In the genomic region with DNA sequence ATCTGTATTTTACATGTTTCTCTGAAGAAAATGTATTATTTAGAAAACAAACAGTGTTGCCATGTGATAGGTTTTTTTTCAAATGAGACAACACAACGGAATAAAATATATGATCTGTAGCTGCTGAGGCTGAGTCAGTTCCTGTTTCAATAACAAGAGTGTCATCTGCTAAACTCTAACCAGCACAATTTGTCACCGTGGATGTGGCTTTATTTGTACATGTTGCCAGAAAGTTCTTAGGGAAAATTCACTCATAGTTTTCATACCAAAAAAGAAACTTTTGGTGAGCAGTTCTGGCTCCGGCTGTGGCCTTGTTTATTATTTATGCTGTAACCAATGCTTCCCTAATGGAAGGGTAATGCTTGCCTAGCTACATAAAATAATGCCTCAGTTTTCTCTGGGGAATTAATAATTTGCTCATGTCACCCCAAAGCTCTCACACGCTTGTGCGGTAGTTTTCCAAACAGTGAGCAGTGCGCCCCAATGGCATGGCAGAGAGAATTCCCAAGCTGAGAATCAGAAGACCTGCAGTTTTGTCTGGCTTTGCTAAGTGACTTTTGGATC, we compare ENCODE assay signal across 7 cellular contexts. TPM values are rescaled to one million over a fixed set of nuclear protein-coding genes. Genes with fewer than 3 reads are reported as not detected.
DNase-seq lines count a peak whose midpoint lies in the region; ATAC-seq, FAIRE-seq and TF ChIP-seq lines count a peak whose summit lies in the region.

No MANE protein-coding gene starts in this region.

- in situ Hi-C loops in K562 (cut with MboI): no loop called here

- TF ChIP-seq RAD21 in K562 (CRISPR knock-in tag; conservative IDR thresholded peaks at IDR 0.05 in 1 of 2, IDR thresholded peaks at IDR 0.05 in 1 of 2): no peak

- no peak for TF ChIP-seq POLR2A in K562 (conservative IDR thresholded peaks at IDR 0.05)

- POLR2A ChIA-PET in K562 (lab: Yijun Ruan, JAX): interaction anchor here (0.6 to 3.7 kb wide), 4 partner anchors 11 to 30 kb away, joined by 3 to 33 read pairs (median 4); a partner anchor contains a TSS

- H3K27me3 ChIP-seq in K562 (ENCODE audit: control insufficient read depth in 2 of 2, insufficient read depth in 2 of 2, low read length in 2 of 2) (no peaks in the 10 kb centered on the region; a peak in 1 of 5 replicates), aorta (ENCODE audit: control insufficient read depth in 1 of 2, insufficient read depth in 2 of 2, low read length in 1 of 2) (no peaks in the 10 kb centered on the region)

- 8% methylated on average over 6 of the region's 6 CpGs for WGBS in K562 (ENCODE audit: insufficient coverage, low coverage, missing lambda C conversion rate)
- 36 to 42% methylated on average over 6 of the region's 6 CpGs for WGBS in aorta, 2 donors

- intact Hi-C loops in K562 (cut with micrococcal nuclease) (loop anchor here (2.0 kb wide), 1 partner anchor 121 kb away; no protein-coding TSS in a partner anchor), aorta (cut with DNase I) (no loop called here)

- H3K9me3 ChIP-seq in K562 (replicated peaks; ENCODE audit: control insufficient read depth, insufficient read depth, low read depth, low read length): no peaks in the 10 kb centered on the region
- H3K9me3 ChIP-seq in aorta (ENCODE audit: control insufficient read depth, low read length): no peaks in the 10 kb centered on the region

- peak overlapping the region; percentile 34 to 83; a peak in 3 of 4 replicates for H3K9ac ChIP-seq in K562 (ENCODE audit: insufficient read depth in 1 of 2, low read depth in 2 of 2, low read length in 2 of 2)

- H3K9me1 ChIP-seq in K562 (ENCODE audit: control insufficient read depth, insufficient read depth, low read length): peaks cover 6% of the 10 kb centered on the region

- peak overlapping the region; percentile 95 for H3K27ac ChIP-seq in K562 (ENCODE audit: extremely low read depth, low read depth, low read length)
- H3K27ac ChIP-seq in aorta (ENCODE audit: low read depth in 1 of 2, low read length in 2 of 2): peak overlapping the region; percentile 53 to 90

- no peak for FAIRE-seq in K562 (lab: Jason Lieb, UNC)

- H2AFZ ChIP-seq in K562 (ENCODE audit: low read depth, low read length): peak overlapping the region; percentile 94

- H3K4me1 ChIP-seq in K562 (replicated peaks in 1 of 2; ENCODE audit: control insufficient read depth in 2 of 2, insufficient read depth in 2 of 2, low read length in 2 of 2) (peaks cover 49 to 74% of the 10 kb centered on the region in 2 experiments), aorta (ENCODE audit: control insufficient read depth in 1 of 2, insufficient read depth in 2 of 2, low read length in 2 of 2) (peaks cover 2 to 4% of the 10 kb centered on the region in 2 donors)

- H3K36me3 ChIP-seq in K562 (ENCODE audit: control insufficient read depth, insufficient read depth, low read length): no peaks in the 10 kb centered on the region
- no peaks in the 10 kb centered on the region for H3K36me3 ChIP-seq in aorta (ENCODE audit: control insufficient read depth in 1 of 2, insufficient read depth in 2 of 2, low read length in 1 of 2)

- H4K20me1 ChIP-seq in K562 (replicated peaks; ENCODE audit: control insufficient read depth, insufficient read depth, low read length): no peaks in the 10 kb centered on the region

- peak; percentile 70 for TF ChIP-seq EP300 in K562 (IDR thresholded peaks at IDR 0.05; ENCODE audit: low read length)

- H3K4me2 ChIP-seq in K562 (ENCODE audit: insufficient read depth, low read length): peak overlapping the region; percentile 70

- DNase-seq in RPMI8226 (peak; percentile 74), K562 (ENCODE audit: extremely low read depth in 1 of 4, low spot score in 3 of 4) (peak in 3 of 4 experiments; percentile 40 to 66 (median 45)), lung microvascular endothelial cell (ENCODE audit: low read depth in 2 of 2) (peak; percentile 99), aorta (no peak), DMS114 treated with DMSO at 0.1 percent for 48 hours (lab: John Stamatoyannopoulos, UW; ENCODE audit: unreplicated experiment) (no peak)

- CTCF ChIA-PET in K562 (lab: Yijun Ruan, JAX; ENCODE audit: low intra/inter-chr PET ratio): no interaction called here

- H3K79me2 ChIP-seq in K562 (ENCODE audit: control insufficient read depth, insufficient read depth, low read length): no peaks in the 10 kb centered on the region

- no peak for TF ChIP-seq CTCF in K562 (IDR thresholded peaks at IDR 0.05 in 2 of 3, conservative IDR thresholded peaks at IDR 0.05 in 1 of 3; ENCODE audit: insufficient read depth in 2 of 3, low read depth in 1 of 3, low read length in 3 of 3)

- no TSS peak for BruUV-seq in K562 (replicated peaks; lab: Mats Ljungman, UMichigan)

- H3K4me3 ChIP-seq in K562 (no peak overlapping the region), aorta (ENCODE audit: low read length in 2 of 2) (no peak overlapping the region)

- ATAC-seq in GM18511 (IDR thresholded peaks at IDR 0.05; ENCODE audit: unreplicated experiment): peak; percentile 43
- ATAC-seq in HG03039 (IDR thresholded peaks at IDR 0.05; ENCODE audit: unreplicated experiment): peak; percentile 30
- peak; percentile 13; the same call in 2 of the 3 replicates for ATAC-seq in K562
- peak; percentile 37 for ATAC-seq in aorta (ENCODE audit: low FRiP score)

TF ChIP-seq in K562, 482 proteins besides CTCF, POLR2A, EP300 and RAD21 (continues in another document):
- TF ChIP-seq PTBP1 (IDR thresholded peaks at IDR 0.05; ENCODE audit: low read depth, low read length) (no peak), NFXL1 (CRISPR knock-in tag; IDR thresholded peaks at IDR 0.05) (no peak), GABPA (tag; conservative IDR thresholded peaks at IDR 0.05; ENCODE audit: low read depth) (peak; percentile 27), ZNF384 (IDR thresholded peaks at IDR 0.05; ENCODE audit: low read depth, low read length) (peak; percentile 84), ZZZ3 (IDR thresholded peaks at IDR 0.05) (no peak), CHD1 (IDR thresholded peaks at IDR 0.05; ENCODE audit: low read length) (no peak), CBX5 (IDR thresholded peaks at IDR 0.05; ENCODE audit: borderline replicate concordance, low read depth) (no peak), SRSF7 (optimal IDR thresholded peaks at IDR 0.05; ENCODE audit: low read depth, low read length) (no peak), PHB2 (IDR thresholded peaks at IDR 0.05; ENCODE audit: low read depth) (no peak), PRMT5 (CRISPR knock-in tag; IDR thresholded peaks at IDR 0.05) (no peak), TAF15 (IDR thresholded peaks at IDR 0.05; ENCODE audit: low read depth, low read length) (no peak)
- TF ChIP-seq, protein P1, sequence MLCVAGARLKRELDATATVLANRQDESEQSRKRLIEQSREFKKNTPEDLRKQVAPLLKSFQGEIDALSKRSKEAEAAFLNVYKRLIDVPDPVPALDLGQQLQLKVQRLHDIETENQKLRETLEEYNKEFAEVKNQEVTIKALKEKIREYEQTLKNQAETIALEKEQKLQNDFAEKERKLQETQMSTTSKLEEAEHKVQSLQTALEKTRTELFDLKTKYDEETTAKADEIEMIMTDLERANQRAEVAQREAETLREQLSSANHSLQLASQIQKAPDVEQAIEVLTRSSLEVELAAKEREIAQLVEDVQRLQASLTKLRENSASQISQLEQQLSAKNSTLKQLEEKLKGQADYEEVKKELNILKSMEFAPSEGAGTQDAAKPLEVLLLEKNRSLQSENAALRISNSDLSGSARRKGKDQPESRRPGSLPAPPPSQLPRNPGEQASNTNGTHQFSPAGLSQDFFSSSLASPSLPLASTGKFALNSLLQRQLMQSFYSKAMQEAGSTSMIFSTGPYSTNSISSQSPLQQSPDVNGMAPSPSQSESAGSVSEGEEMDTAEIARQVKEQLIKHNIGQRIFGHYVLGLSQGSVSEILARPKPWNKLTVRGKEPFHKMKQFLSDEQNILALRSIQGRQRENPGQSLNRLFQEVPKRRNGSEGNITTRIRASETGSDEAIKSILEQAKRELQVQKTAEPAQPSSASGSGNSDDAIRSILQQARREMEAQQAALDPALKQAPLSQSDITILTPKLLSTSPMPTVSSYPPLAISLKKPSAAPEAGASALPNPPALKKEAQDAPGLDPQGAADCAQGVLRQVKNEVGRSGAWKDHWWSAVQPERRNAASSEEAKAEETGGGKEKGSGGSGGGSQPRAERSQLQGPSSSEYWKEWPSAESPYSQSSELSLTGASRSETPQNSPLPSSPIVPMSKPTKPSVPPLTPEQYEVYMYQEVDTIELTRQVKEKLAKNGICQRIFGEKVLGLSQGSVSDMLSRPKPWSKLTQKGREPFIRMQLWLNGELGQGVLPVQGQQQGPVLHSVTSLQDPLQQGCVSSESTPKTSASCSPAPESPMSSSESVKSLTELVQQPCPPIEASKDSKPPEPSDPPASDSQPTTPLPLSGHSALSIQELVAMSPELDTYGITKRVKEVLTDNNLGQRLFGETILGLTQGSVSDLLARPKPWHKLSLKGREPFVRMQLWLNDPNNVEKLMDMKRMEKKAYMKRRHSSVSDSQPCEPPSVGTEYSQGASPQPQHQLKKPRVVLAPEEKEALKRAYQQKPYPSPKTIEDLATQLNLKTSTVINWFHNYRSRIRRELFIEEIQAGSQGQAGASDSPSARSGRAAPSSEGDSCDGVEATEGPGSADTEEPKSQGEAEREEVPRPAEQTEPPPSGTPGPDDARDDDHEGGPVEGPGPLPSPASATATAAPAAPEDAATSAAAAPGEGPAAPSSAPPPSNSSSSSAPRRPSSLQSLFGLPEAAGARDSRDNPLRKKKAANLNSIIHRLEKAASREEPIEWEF (CRISPR knock-in tag; IDR thresholded peaks at IDR 0.05): no peak; the same call in none of the 2 replicates

RNA-seq across cellular contexts. Expression of a gene that starts 20.3 kb away (rescaled TPM):
- total RNA-seq in K562 (2011; cell fraction: chromatin; rRNA removed; ENCODE audit: low replicate concordance): 54.5 and 86.4 TPM in 2 replicates
- total RNA-seq in K562 (2011; cell fraction: nucleolus; rRNA removed): 136 and 139 TPM in 2 replicates
- 92.4 and 113 TPM in 2 replicates for total RNA-seq in K562 (2011; cell fraction: nucleoplasm; rRNA removed)
- 6.9 and 10.3 TPM in 2 replicates for total RNA-seq in K562 (2014; rRNA removed)
- total RNA-seq in K562 (2014; rRNA removed; fragmentation: Illumina TruSeq; extraction: Trizol): 7.4 and 8.0 TPM in 2 replicates
- total RNA-seq in K562 (2015; rRNA removed; fragmentation: Illumina TruSeq; extraction: Trizol): 4.5 TPM in 2 replicates
- total RNA-seq in K562 (2021): 23.9 and 25.2 TPM in 2 replicates
- 11.7 and 19.1 TPM in 2 replicates for polyA plus RNA-seq in K562 (2011; rRNA removed)
- 6.6 and 12.0 TPM in 2 replicates for polyA plus RNA-seq in K562 (2011; cell fraction: cytosol; rRNA removed)
- 52.6 and 53.4 TPM in 2 replicates for polyA plus RNA-seq in K562 (2011; cell fraction: nucleus; rRNA removed)
- 14.7 and 29.2 TPM in 2 replicates for polyA plus RNA-seq in K562 (2012)
- polyA plus RNA-seq in K562 (2014; fragmentation: Illumina TruSeq; extraction: Trizol): 11.1 and 12.6 TPM in 2 replicates
- 1 to 10 TPM; 3.2 to 3.7 TPM for polyA plus RNA-seq in K562 (2014; fragmentation: Nextera tagmentation; extraction: Ambion mirVana)
- polyA plus RNA-seq in K562 (2014; rRNA removed): 8.6 and 10.2 TPM in 2 replicates
- 33.0 and 43.0 TPM in 2 replicates for polyA minus RNA-seq in K562 (2011; rRNA and poly(A)+ RNA removed)
- 10.3 and 16.2 TPM in 2 replicates for polyA minus RNA-seq in K562 (2011; cell fraction: cytosol; rRNA and poly(A)+ RNA removed)
- 87.2 and 133 TPM in 2 replicates for polyA minus RNA-seq in K562 (2011; cell fraction: nucleus; rRNA and poly(A)+ RNA removed)
- total RNA-seq in lung microvascular endothelial cell: 63.2 and 170 TPM in 2 replicates
- 100 to 1,000 TPM; 171 to 384 TPM for total RNA-seq in aorta
- polyA plus RNA-seq in aorta: 100 to 1,000 TPM in 1 of 2 donors, 10 to 100 TPM in 1; 44.2 to 160 TPM

Comparison
In these comparisons a context has a peak if more than half of its experiments do, and no peak if none do; other contexts are left out.
1. DNase-seq: peak in RPMI8226 (single experiment), K562 (3 of 4) and lung microvascular endothelial cell (2 of 2); none in aorta (0 of 2) and DMS114 treated with DMSO at 0.1 percent for 48 hours (single experiment).
2. Peak in every context shown above with its lines, with median percentiles within 50 percentile points of each other: ATAC-seq.